ENCODE assay signal across 13 cellular contexts in genomic region chr2:231130657-231131056, GRCh38. TPM values are rescaled to one million over a fixed set of nuclear protein-coding genes. Genes with fewer than 3 reads are reported as not detected.
A peak's percentile ranks its signal among the peaks of the same experiment; 100 is the strongest.
DNase-seq lines count a peak whose midpoint lies in the region; ATAC-seq and TF ChIP-seq lines count a peak whose summit lies in the region.
"Had no signal": no experiment of that assay in that cellular context is flagged by ENCODE, and none has a peak within 500 bp of the region (broad histone marks: within the 10 kb centered on the region; RNA-seq: fewer than 3 reads in every experiment).

No MANE protein-coding gene starts in this region.

- TF ChIP-seq POLR2A in IMR-90 (IDR thresholded peaks at IDR 0.05; ENCODE audit: low read depth, low read length) = no peak

- peak overlapping the region; percentile 98 for H3K4ac ChIP-seq in IMR-90 (ENCODE audit: low read depth, low read length)

- BruUV-seq in IMR-90 (replicated peaks; lab: Mats Ljungman, UMichigan) = no TSS peak

- DNase-seq in IMR-90 = no peak
- no peak for DNase-seq in T-helper 17 cell
- no peak for DNase-seq in NCI-H446 (lab: John Stamatoyannopoulos, UW)
- DNase-seq in OCI-M1 (lab: John Stamatoyannopoulos, UW) = no peak
- no peak for DNase-seq in SHP77 (lab: John Stamatoyannopoulos, UW)
- DNase-seq in stimulated activated naive CD8-positive, alpha-beta T cell treated with anti-CD3 and anti-CD28 coated beads, Interleukin-15, Interleukin-2, amounts not matched to agents 100 U/mL and 50 U/mL, for 24 hours = no peak
- DNase-seq: NCI-H1417 treated with DMSO at 0.1 percent for 48 hours, NCI-H2029 treated with DMSO at 0.1 percent for 48 hours, NCI-H524 treated with DMSO at 0.1 percent for 48 hours had no signal

- POLR2A ChIA-PET in IMR-90 (lab: Charles Lee; ENCODE audit: unreplicated experiment) = no interaction called here

- peak overlapping the region; percentile 81 for H4K91ac ChIP-seq in IMR-90 (ENCODE audit: insufficient read depth, low read depth, low read length)

- H2AK5ac ChIP-seq in IMR-90 (ENCODE audit: low read depth, low read length) = peak overlapping the region; percentile 85; the same call in 1 of the 2 replicates

- ATAC-seq in IMR-90 (ENCODE audit: low read depth) (no peak; the same call in 1 of the 2 replicates), T-helper 17 cell (no peak)
- no peak for ATAC-seq in stimulated activated naive CD8-positive, alpha-beta T cell treated with anti-CD3 and anti-CD28 coated beads, Interleukin-15, Interleukin-2, amounts not matched to agents 100 U/mL and 50 U/mL, for 24 hours

- H3K27ac Mint-ChIP-seq in T-helper 17 cell = peak overlapping the region; percentile 24
- peak overlapping the region; percentile 20 to 66 (median 49) for H3K27ac Mint-ChIP-seq in nephron

- H3K23ac ChIP-seq in IMR-90 (ENCODE audit: low read depth, low read length) = peak overlapping the region; percentile 77; the same call in 1 of the 2 replicates

- H3K27me3 Mint-ChIP-seq in T-helper 17 cell (no peaks in the 10 kb centered on the region), nephron (ENCODE audit: low read depth) (no peaks in the 10 kb centered on the region)

- H2BK20ac ChIP-seq in IMR-90 (ENCODE audit: low read depth, low read length) = peak overlapping the region; percentile 97

- peak overlapping the region; percentile 37 to 95; a peak in 3 of 4 replicates for H4K8ac ChIP-seq in IMR-90 (ENCODE audit: low read depth in 2 of 2, low read length in 2 of 2)

- H3K36me3 ChIP-seq in ACC112 (ENCODE audit: insufficient read depth, low read length) (no peaks in the 10 kb centered on the region), IMR-90 (ENCODE audit: control insufficient read depth, insufficient read depth, low read length) (no peaks in the 10 kb centered on the region)

- peak overlapping the region; percentile 96 for H3K18ac ChIP-seq in IMR-90 (ENCODE audit: low read depth, low read length)

- H3K79me1 ChIP-seq in IMR-90 (ENCODE audit: low read depth in 1 of 2, low read length in 2 of 2) = peaks cover 20 to 53% of the 10 kb centered on the region in 2 experiments; a peak in 3 of 4 replicates

- peaks cover 4% of the 10 kb centered on the region for H3K4me1 Mint-ChIP-seq in T-helper 17 cell
- H3K4me1 Mint-ChIP-seq in nephron = peaks cover 59% of the 10 kb centered on the region

- no CpG with 5 or more reads among the region's 2 CpGs for WGBS in IMR-90 (ENCODE audit: extremely low coverage in 2 of 2, insufficient read length in 1 of 2), 2 experiments

- H3K4me2 ChIP-seq in IMR-90 (ENCODE audit: low read depth, low read length) = peak overlapping the region; percentile 78; the same call in 1 of the 2 replicates
- H3K4me2 ChIP-seq: BLaER1 treated with 17β-estradiol and CSF1 and Interleukin-3, amounts not matched to agents 10 nM and 100 nM had no signal

- H3K27me3 ChIP-seq in ACC112 (ENCODE audit: insufficient read depth, low read length) (no peaks in the 10 kb centered on the region), IMR-90 (ENCODE audit: control insufficient read depth, insufficient read depth, low read length) (no peaks in the 10 kb centered on the region)
- H3K27me3 ChIP-seq: BLaER1 treated with 17β-estradiol and CSF1 and Interleukin-3, amounts not matched to agents 10 nM and 100 nM had no signal

- H3K9me3 ChIP-seq in IMR-90 (ENCODE audit: control insufficient read depth, insufficient read depth, low read length) = no peaks in the 10 kb centered on the region
- H3K9me3 ChIP-seq in T-helper 17 cell (ENCODE audit: control insufficient read depth, low read length, poor library complexity, severe bottlenecking) = no peaks in the 10 kb centered on the region
- H3K9me3 ChIP-seq: BLaER1 treated with 17β-estradiol and CSF1 and Interleukin-3, amounts not matched to agents 10 nM and 100 nM had no signal

- peak overlapping the region; percentile 79; the same call in 2 of the 3 replicates for H2BK15ac ChIP-seq in IMR-90 (ENCODE audit: low read depth, low read length)

- H2AK9ac ChIP-seq in IMR-90 (replicated peaks; ENCODE audit: low read depth, low read length, poor library complexity) = no peak overlapping the region

- H3K56ac ChIP-seq in IMR-90 (ENCODE audit: extremely low read depth, insufficient read depth, low read length) = peak overlapping the region; percentile 70; the same call in 1 of the 2 replicates

- H3K4me3 Mint-ChIP-seq in T-helper 17 cell (no peak overlapping the region), nephron (no peak overlapping the region)

- peak overlapping the region; percentile 97 for H2BK120ac ChIP-seq in IMR-90 (ENCODE audit: low read depth, low read length)

- H4K5ac ChIP-seq in IMR-90 (ENCODE audit: low read depth, low read length) = peak overlapping the region; percentile 89

- intact Hi-C loops in IMR-90 (cut with micrococcal nuclease) = loop anchor here (2.0 kb wide), 1 partner anchor 38 kb away; no protein-coding TSS in a partner anchor

- dilution Hi-C loops in IMR-90 (cut with HindIII; ENCODE audit: low sequenced_read_pairs, unreplicated experiment) = no loop called here

- H4K20me1 ChIP-seq in IMR-90 (ENCODE audit: insufficient read depth, low read length) = no peaks in the 10 kb centered on the region

- no peak overlapping the region for H3K9ac ChIP-seq in IMR-90 (ENCODE audit: low read depth, low read length)
- H3K9ac ChIP-seq: BLaER1 treated with 17β-estradiol and CSF1 and Interleukin-3, amounts not matched to agents 10 nM and 100 nM had no signal

- no peaks in the 10 kb centered on the region for H3K9me3 Mint-ChIP-seq in nephron

- no peak for TF ChIP-seq CTCF in IMR-90 (conservative IDR thresholded peaks at IDR 0.05; ENCODE audit: low read depth, low read length)
- TF ChIP-seq CTCF in nephron (IDR thresholded peaks at IDR 0.05; ENCODE audit: unreplicated experiment in 3 of 3) = no peak

- CTCF ChIA-PET in IMR-90 (lab: Yijun Ruan, JAX) = interaction anchor here (0.5 to 1.2 kb wide), 3 partner anchors 8 to 48 kb away, joined by 3 read pairs; no protein-coding TSS in a partner anchor

- peaks cover 67% of the 10 kb centered on the region for H3K4me1 ChIP-seq in ACC112 (ENCODE audit: control insufficient read depth, insufficient read depth, low read length, unreplicated experiment)
- peaks cover 23% of the 10 kb centered on the region for H3K4me1 ChIP-seq in IMR-90 (ENCODE audit: control insufficient read depth, insufficient read depth, low read length)

- H3K14ac ChIP-seq in IMR-90 (replicated peaks; ENCODE audit: low read depth, low read length) = peak overlapping the region; percentile 92

- TF ChIP-seq RAD21 in IMR-90 (IDR thresholded peaks at IDR 0.05; ENCODE audit: low read length) = no peak

- H3K79me2 ChIP-seq in ACC112 (ENCODE audit: control insufficient read depth, insufficient read depth, low read length, unreplicated experiment) = peaks cover 25% of the 10 kb centered on the region

- H3K9me1 ChIP-seq in IMR-90 (ENCODE audit: insufficient read depth, low read length) = peaks cover 4% of the 10 kb centered on the region

- in situ Hi-C loops in IMR-90 (cut with MboI; ENCODE audit: low sequenced_read_pairs) = no loop called here

- H2BK5ac ChIP-seq in IMR-90 (ENCODE audit: low read depth, low read length, poor library complexity, severe bottlenecking) = peak overlapping the region; percentile 93

- H3K36me3 Mint-ChIP-seq in T-helper 17 cell (ENCODE audit: low read depth) = peaks cover 2% of the 10 kb centered on the region
- no peaks in the 10 kb centered on the region for H3K36me3 Mint-ChIP-seq in nephron (ENCODE audit: low read depth)

- H2AFZ ChIP-seq in ACC112 (ENCODE audit: low read length, unreplicated experiment) (no peak overlapping the region), IMR-90 (replicated peaks; ENCODE audit: low read length, poor library complexity) (no peak overlapping the region)

- peak overlapping the region; percentile 44 for H3K27ac ChIP-seq in ACC112 (ENCODE audit: low read depth, low read length)
- peak overlapping the region; percentile 95 for H3K27ac ChIP-seq in IMR-90 (ENCODE audit: insufficient read depth, low read length)
- H3K27ac ChIP-seq: BLaER1 treated with 17β-estradiol and CSF1 and Interleukin-3, amounts not matched to agents 10 nM and 100 nM had no signal

- H3K4me3 ChIP-seq in ACC112 (ENCODE audit: low read depth, low read length) (no peak overlapping the region), IMR-90 (ENCODE audit: insufficient read depth, low read depth, low read length) (no peak overlapping the region)
- H3K4me3 ChIP-seq: BLaER1 treated with 17β-estradiol and CSF1 and Interleukin-3, amounts not matched to agents 10 nM and 100 nM had no signal

TF ChIP-seq in IMR-90, 13 proteins besides CTCF, POLR2A, EP300 and RAD21:
- TF ChIP-seq MAZ (IDR thresholded peaks at IDR 0.05; ENCODE audit: borderline replicate concordance, low read depth, low read length) (no peak), MAFK (IDR thresholded peaks at IDR 0.05; ENCODE audit: low read depth, low read length) (peak; percentile 91)

RNA-seq across cellular contexts. Expression of gene HTR2B, which starts 5.8 kb away (rescaled TPM):
- total RNA-seq in IMR-90 (2012; rRNA removed) = 0.56 and 0.72 TPM in 2 replicates
- polyA plus RNA-seq in IMR-90 (2012; rRNA removed) = 0.23 and 0.26 TPM in 2 replicates
- 0.02 and 0.11 TPM in 2 replicates for polyA plus RNA-seq in IMR-90 (2012; cell fraction: cytosol; rRNA removed)
- 0.16 TPM in 1 of 2 replicates, not detected in the other for polyA plus RNA-seq in IMR-90 (2012; cell fraction: nucleus; rRNA removed; ENCODE audit: low replicate concordance)
- not detected for total RNA-seq in T-helper 17 cell
- total RNA-seq: A172 had no signal
